1 cellular context compared by ENCODE assay signal in genomic region chr7:157195868-157196267, GRCh38.
TF ChIP-seq lines count a peak whose summit lies in the region.

No MANE protein-coding gene starts in this region.

TF ChIP-seq in GM12878, 131 proteins besides CTCF, POLR2A, EP300 and RAD21 (continued from another document):
- no peak for TF ChIP-seq CEBPZ (IDR thresholded peaks at IDR 0.05; ENCODE audit: low read depth, low read length)
- TF ChIP-seq FOXM1 (IDR thresholded peaks at IDR 0.05; ENCODE audit: low read depth, low read length), result no peak
- TF ChIP-seq MAX (IDR thresholded peaks at IDR 0.05; ENCODE audit: low read depth, low read length), result no peak
- no peak for TF ChIP-seq ZNF24 (IDR thresholded peaks at IDR 0.05)
- no peak for TF ChIP-seq YY1 (IDR thresholded peaks at IDR 0.05; ENCODE audit: low read depth, low read length)
- TF ChIP-seq PAX5 (IDR thresholded peaks at IDR 0.05; ENCODE audit: borderline replicate concordance, low read depth, low read length), result no peak
- no peak for TF ChIP-seq RFX5 (IDR thresholded peaks at IDR 0.05; ENCODE audit: low read depth, low read length)
- no peak for TF ChIP-seq ASH2L (IDR thresholded peaks at IDR 0.05; ENCODE audit: borderline replicate concordance, low read depth)
- TF ChIP-seq WRNIP1 (IDR thresholded peaks at IDR 0.05; ENCODE audit: borderline replicate concordance, low read depth, low read length), result no peak
- no peak for TF ChIP-seq POLR2AphosphoS5 (IDR thresholded peaks at IDR 0.05; ENCODE audit: low read length)
